In the genomic region with DNA sequence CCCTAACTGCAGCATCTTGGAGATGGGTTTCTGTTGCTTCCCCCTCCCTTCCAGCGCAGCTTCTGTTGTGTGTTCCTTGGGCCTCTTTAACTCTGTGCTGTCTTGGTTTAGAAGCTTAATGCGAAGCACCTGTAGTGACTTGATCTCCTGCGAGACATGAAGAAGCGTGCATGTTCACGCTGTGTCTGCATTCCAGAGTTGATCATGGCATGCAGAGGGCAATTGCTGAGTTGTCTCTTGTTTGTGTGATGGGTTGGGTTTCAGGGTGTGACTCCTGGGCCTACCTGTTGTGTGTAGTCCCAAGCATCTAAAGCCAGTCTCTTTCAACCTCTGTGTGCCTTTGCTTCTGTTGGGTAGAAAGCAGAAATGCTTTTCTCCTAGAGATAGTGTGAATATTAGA, we compare ENCODE assay signal across 26 cellular contexts.
"Had no signal": no experiment of that assay in that cellular context is flagged by ENCODE, and none has a peak within 500 bp of the region (broad histone marks: within the 10 kb centered on the region; RNA-seq: fewer than 3 reads in every experiment).

No MANE protein-coding gene starts in this region.

- H3K4me3 Mint-ChIP-seq: activated CD4-positive, alpha-beta memory T cell treated with anti-CD3 and anti-CD28 coated beads for 36 hours; activated CD4-positive, alpha-beta T cell treated with anti-CD3 and anti-CD28 coated beads, Interleukin-2, amount 10 ng/mL, durations not matched to agents 7 days and 5 days; activated naive CD4-positive, alpha-beta T cell treated with anti-CD3 and anti-CD28 coated beads for 36 hours; activated naive CD8-positive, alpha-beta T cell; activated T-cell treated with anti-CD3 and anti-CD28 coated beads, Interleukin-2, amount 50 U/mL, for 4 hours; activated T-helper 17 cell treated with anti-CD3 and anti-CD28 coated beads, Interleukin-2, amount 50 U/mL, for 72 hours had no signal

- H3K4me3 ChIP-seq: K562, SJCRH30 had no signal

- DNase-seq: activated CD4-positive, alpha-beta memory T cell treated with anti-CD3 and anti-CD28 coated beads for 36 hours; activated CD4-positive, alpha-beta T cell treated with anti-CD3 and anti-CD28 coated beads, Interleukin-2, amount 10 ng/mL, durations not matched to agents 7 days and 5 days; activated CD4-positive, CD25-positive, alpha-beta regulatory T cell; activated CD8-positive, alpha-beta memory T cell treated with anti-CD3 and anti-CD28 coated beads for 24 hours; activated gamma-delta T cell; activated naive CD4-positive, alpha-beta T cell treated with anti-CD3 and anti-CD28 coated beads for 36 hours; activated T-cell treated with anti-CD3 and anti-CD28 coated beads, Interleukin-2, amount 50 U/mL, for 4 hours; brain microvascular endothelial cell; Karpas-422; NCI-H1105 treated with DMSO at 0.1 percent for 48 hours; NCI-H1436 treated with DMSO at 0.1 percent for 48 hours; NCI-H187; NCI-H2081; NCI-H226; NCI-H526; NCI-H774; OCI-M1; Right ventricle myocardium superior; RPMI8226; SJCRH30; SK-N-SH; T-helper 1 cell had no signal

- H3K9me3 ChIP-seq: SJCRH30, SK-N-SH had no signal

- H3K27ac ChIP-seq: brain microvascular endothelial cell, SJCRH30, VCaP had no signal

- FAIRE-seq: K562 had no signal

- H3K27me3 Mint-ChIP-seq: activated CD4-positive, alpha-beta memory T cell treated with anti-CD3 and anti-CD28 coated beads for 36 hours; activated CD4-positive, alpha-beta T cell treated with anti-CD3 and anti-CD28 coated beads, Interleukin-2, amount 10 ng/mL, durations not matched to agents 7 days and 5 days; activated naive CD8-positive, alpha-beta T cell; activated T-helper 17 cell treated with anti-CD3 and anti-CD28 coated beads, Interleukin-2, amount 50 U/mL, for 72 hours had no signal

- H3K27ac Mint-ChIP-seq: activated CD4-positive, alpha-beta memory T cell treated with anti-CD3 and anti-CD28 coated beads for 36 hours; activated CD4-positive, alpha-beta T cell treated with anti-CD3 and anti-CD28 coated beads, Interleukin-2, amount 10 ng/mL, durations not matched to agents 7 days and 5 days; activated naive CD4-positive, alpha-beta T cell treated with anti-CD3 and anti-CD28 coated beads for 36 hours; activated T-helper 17 cell treated with anti-CD3 and anti-CD28 coated beads, Interleukin-2, amount 50 U/mL, for 72 hours had no signal

- H3K36me3 ChIP-seq: brain microvascular endothelial cell had no signal

- H3K27me3 ChIP-seq: brain microvascular endothelial cell, SJCRH30 had no signal

- H3K4me1 ChIP-seq: SJCRH30 had no signal

- H3K9me3 Mint-ChIP-seq: activated CD4-positive, alpha-beta memory T cell treated with anti-CD3 and anti-CD28 coated beads for 36 hours; activated naive CD4-positive, alpha-beta T cell treated with anti-CD3 and anti-CD28 coated beads for 36 hours; activated T-cell treated with anti-CD3 and anti-CD28 coated beads, Interleukin-2, amount 50 U/mL, for 4 hours; activated T-helper 17 cell treated with anti-CD3 and anti-CD28 coated beads, Interleukin-2, amount 50 U/mL, for 72 hours had no signal
